Comparison of ENCODE assay signal across 1 cellular context in the genomic region with DNA sequence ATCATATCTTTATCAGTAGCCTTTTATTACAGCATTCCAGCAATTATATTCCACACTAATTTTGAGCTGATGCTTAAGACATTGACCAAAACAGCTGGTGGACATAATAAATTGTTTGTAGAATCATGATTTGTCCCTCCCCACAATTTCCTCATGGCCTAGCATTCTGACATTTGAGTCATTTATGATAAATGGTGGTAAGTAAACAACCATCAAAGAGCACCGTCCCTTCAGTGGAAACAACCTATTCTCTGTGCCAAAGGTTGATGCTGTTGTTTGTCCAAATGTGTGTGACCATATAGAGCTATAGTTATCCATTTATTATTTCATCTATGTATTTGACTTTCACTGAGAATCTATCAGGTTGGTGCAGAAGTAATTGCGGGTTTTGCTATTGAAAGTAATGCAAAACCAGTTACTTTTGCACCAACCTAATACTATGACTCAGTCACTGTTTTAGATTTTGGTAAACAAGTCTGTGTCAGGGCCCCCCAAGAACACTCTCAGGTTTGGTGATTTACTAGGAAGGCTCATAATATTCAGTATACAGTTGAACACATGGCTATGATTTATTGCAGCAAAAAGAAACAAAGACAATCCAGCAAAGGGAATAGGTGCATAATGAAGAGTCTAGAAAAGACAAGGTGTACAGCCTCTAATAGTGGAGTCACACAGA.
A peak's percentile ranks its signal among the peaks of the same experiment; 100 is the strongest.
TF ChIP-seq lines count a peak whose summit lies in the region.

No MANE protein-coding gene starts in this region.

TF ChIP-seq in HepG2, 621 proteins besides CTCF, POLR2A, EP300 and RAD21 (continues in another document):
- TF ChIP-seq ZNF549 (CRISPR knock-in tag; IDR thresholded peaks at IDR 0.05) (no peak), MED13 (CRISPR knock-in tag; IDR thresholded peaks at IDR 0.05) (no peak), HMG20A (CRISPR knock-in tag; IDR thresholded peaks at IDR 0.05; ENCODE audit: borderline replicate concordance) (peak; percentile 64; the same call in 1 of the 2 replicates), ZNF883 (CRISPR knock-in tag; IDR thresholded peaks at IDR 0.05; ENCODE audit: not compliant biosample characterization) (no peak), ZNF263 (CRISPR knock-in tag; IDR thresholded peaks at IDR 0.05) (no peak), ELK4 (CRISPR knock-in tag; IDR thresholded peaks at IDR 0.05; ENCODE audit: borderline replicate concordance) (no peak), UBTF (CRISPR knock-in tag; IDR thresholded peaks at IDR 0.05) (no peak), PPARG (CRISPR knock-in tag; conservative IDR thresholded peaks at IDR 0.05) (peak; percentile 94), NCOA5 (CRISPR knock-in tag; IDR thresholded peaks at IDR 0.05) (no peak), ZBTB3 (CRISPR knock-in tag; IDR thresholded peaks at IDR 0.05; ENCODE audit: borderline replicate concordance, low read depth) (no peak), MEF2D (CRISPR knock-in tag; IDR thresholded peaks at IDR 0.05) (no peak), TFE3 (CRISPR knock-in tag; IDR thresholded peaks at IDR 0.05) (no peak), TRIM22 (IDR thresholded peaks at IDR 0.05) (no peak), ZNF329 (CRISPR knock-in tag; IDR thresholded peaks at IDR 0.05; ENCODE audit: low read depth) (no peak), EEA1 (CRISPR knock-in tag; IDR thresholded peaks at IDR 0.05; ENCODE audit: borderline replicate concordance) (no peak), SOX5 (CRISPR knock-in tag; IDR thresholded peaks at IDR 0.05; ENCODE audit: borderline replicate concordance) (peak; percentile 40; the same call in 1 of the 2 replicates), AKNA (CRISPR knock-in tag; IDR thresholded peaks at IDR 0.05; ENCODE audit: borderline replicate concordance) (no peak), TCF7L2 (IDR thresholded peaks at IDR 0.05; ENCODE audit: low read depth, low read length) (peak; percentile 55), IRF2 (CRISPR knock-in tag; IDR thresholded peaks at IDR 0.05) (no peak), ZNF724P (CRISPR knock-in tag; IDR thresholded peaks at IDR 0.05; ENCODE audit: borderline replicate concordance) (no peak), SNAPC4 (CRISPR knock-in tag; IDR thresholded peaks at IDR 0.05) (no peak), FOXO1 (CRISPR knock-in tag; IDR thresholded peaks at IDR 0.05) (peak; percentile 59; the same call in 1 of the 2 replicates), ZNF24 (IDR thresholded peaks at IDR 0.05) (no peak), ONECUT2 (CRISPR knock-in tag; IDR thresholded peaks at IDR 0.05) (no peak), ZNF326 (CRISPR knock-in tag; IDR thresholded peaks at IDR 0.05; ENCODE audit: borderline replicate concordance) (no peak), IKZF4 (CRISPR knock-in tag; IDR thresholded peaks at IDR 0.05; ENCODE audit: borderline replicate concordance, low read depth, not compliant biosample characterization) (no peak), FOXA1 (IDR thresholded peaks at IDR 0.05) (peak; percentile 41; the same call in 1 of the 2 replicates), FOXA1 (CRISPR knock-in tag; IDR thresholded peaks at IDR 0.05) (peak; percentile 83), ADNP (CRISPR knock-in tag; IDR thresholded peaks at IDR 0.05) (no peak), FOSL1 (CRISPR knock-in tag; IDR thresholded peaks at IDR 0.05; ENCODE audit: borderline replicate concordance) (peak; percentile 27; the same call in 1 of the 2 replicates)
- TF ChIP-seq, protein P1, sequence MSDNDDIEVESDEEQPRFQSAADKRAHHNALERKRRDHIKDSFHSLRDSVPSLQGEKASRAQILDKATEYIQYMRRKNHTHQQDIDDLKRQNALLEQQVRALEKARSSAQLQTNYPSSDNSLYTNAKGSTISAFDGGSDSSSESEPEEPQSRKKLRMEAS (IDR thresholded peaks at IDR 0.05): no peak
- TF ChIP-seq, protein P2, sequence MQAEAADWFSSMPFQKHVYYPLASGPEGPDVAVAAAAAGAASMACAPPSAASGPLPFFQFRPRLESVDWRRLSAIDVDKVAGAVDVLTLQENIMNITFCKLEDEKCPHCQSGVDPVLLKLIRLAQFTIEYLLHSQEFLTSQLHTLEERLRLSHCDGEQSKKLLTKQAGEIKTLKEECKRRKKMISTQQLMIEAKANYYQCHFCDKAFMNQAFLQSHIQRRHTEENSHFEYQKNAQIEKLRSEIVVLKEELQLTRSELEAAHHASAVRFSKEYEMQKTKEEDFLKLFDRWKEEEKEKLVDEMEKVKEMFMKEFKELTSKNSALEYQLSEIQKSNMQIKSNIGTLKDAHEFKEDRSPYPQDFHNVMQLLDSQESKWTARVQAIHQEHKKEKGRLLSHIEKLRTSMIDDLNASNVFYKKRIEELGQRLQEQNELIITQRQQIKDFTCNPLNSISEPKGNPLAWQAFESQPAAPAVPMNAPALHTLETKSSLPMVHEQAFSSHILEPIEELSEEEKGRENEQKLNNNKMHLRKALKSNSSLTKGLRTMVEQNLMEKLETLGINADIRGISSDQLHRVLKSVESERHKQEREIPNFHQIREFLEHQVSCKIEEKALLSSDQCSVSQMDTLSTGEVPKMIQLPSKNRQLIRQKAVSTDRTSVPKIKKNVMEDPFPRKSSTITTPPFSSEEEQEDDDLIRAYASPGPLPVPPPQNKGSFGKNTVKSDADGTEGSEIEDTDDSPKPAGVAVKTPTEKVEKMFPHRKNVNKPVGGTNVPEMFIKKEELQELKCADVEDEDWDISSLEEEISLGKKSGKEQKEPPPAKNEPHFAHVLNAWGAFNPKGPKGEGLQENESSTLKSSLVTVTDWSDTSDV (CRISPR knock-in tag; IDR thresholded peaks at IDR 0.05): no peak
- TF ChIP-seq, protein P3, sequence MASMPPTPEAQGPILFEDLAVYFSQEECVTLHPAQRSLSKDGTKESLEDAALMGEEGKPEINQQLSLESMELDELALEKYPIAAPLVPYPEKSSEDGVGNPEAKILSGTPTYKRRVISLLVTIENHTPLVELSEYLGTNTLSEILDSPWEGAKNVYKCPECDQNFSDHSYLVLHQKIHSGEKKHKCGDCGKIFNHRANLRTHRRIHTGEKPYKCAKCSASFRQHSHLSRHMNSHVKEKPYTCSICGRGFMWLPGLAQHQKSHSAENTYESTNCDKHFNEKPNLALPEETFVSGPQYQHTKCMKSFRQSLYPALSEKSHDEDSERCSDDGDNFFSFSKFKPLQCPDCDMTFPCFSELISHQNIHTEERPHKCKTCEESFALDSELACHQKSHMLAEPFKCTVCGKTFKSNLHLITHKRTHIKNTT (CRISPR knock-in tag; IDR thresholded peaks at IDR 0.05): no peak
